1 cellular context compared by ENCODE assay signal in genomic region chr17:79831367-79832210, GRCh38.
TF ChIP-seq lines count a peak whose summit lies in the region.

No MANE protein-coding gene starts in this region.

TF ChIP-seq in HepG2, 621 proteins besides CTCF, POLR2A, EP300 and RAD21 (continued from another document and continues in another):
- TF ChIP-seq REST (IDR thresholded peaks at IDR 0.05; ENCODE audit: borderline replicate concordance in 1 of 2, low read depth in 1 of 2, low read length in 2 of 2) (0 out of 4 replicates have a peak, but pooled peaks of 1 of the 2 experiments have one; percentile 29), HDAC2 (CRISPR knock-in tag; IDR thresholded peaks at IDR 0.05) (peak; percentile 32; the same call in 1 of the 2 replicates), KAT7 (CRISPR knock-in tag; IDR thresholded peaks at IDR 0.05; ENCODE audit: borderline replicate concordance) (0 out of 2 replicates have a peak, but pooled peaks have one; percentile 6), ZBTB7B (CRISPR knock-in tag; IDR thresholded peaks at IDR 0.05) (peak; percentile 82), ZEB1 (IDR thresholded peaks at IDR 0.05; ENCODE audit: insufficient replicate concordance, low read depth) (no peak), RBM39 (IDR thresholded peaks at IDR 0.05; ENCODE audit: low read depth, low read length, poor library complexity, severe bottlenecking) (peak; percentile 39), THYN1 (CRISPR knock-in tag; IDR thresholded peaks at IDR 0.05; ENCODE audit: borderline replicate concordance, low read depth) (0 out of 2 replicates have a peak, but pooled peaks have one; percentile 55), CHD2 (IDR thresholded peaks at IDR 0.05; ENCODE audit: low read depth, low read length) (peak; percentile 76), ZSCAN25 (CRISPR knock-in tag; IDR thresholded peaks at IDR 0.05) (peak; percentile 55; the same call in 1 of the 2 replicates), ARNT2 (CRISPR knock-in tag; IDR thresholded peaks at IDR 0.05; ENCODE audit: low read depth) (peak; percentile 25; the same call in 1 of the 2 replicates), SNAPC2 (CRISPR knock-in tag; IDR thresholded peaks at IDR 0.05) (peak; percentile 43; the same call in 1 of the 2 replicates), PCBP1 (IDR thresholded peaks at IDR 0.05; ENCODE audit: borderline replicate concordance, low read depth, low read length) (peak; percentile 76; the same call in 1 of the 2 replicates), NFKBIZ (CRISPR knock-in tag; IDR thresholded peaks at IDR 0.05) (0 out of 2 replicates have a peak, but pooled peaks have one; percentile 31), SP2 (CRISPR knock-in tag; IDR thresholded peaks at IDR 0.05) (0 out of 2 replicates have a peak, but pooled peaks have one; percentile 52), ZNF713 (CRISPR knock-in tag; IDR thresholded peaks at IDR 0.05) (peak; percentile 2; the same call in 1 of the 2 replicates), PHF21A (CRISPR knock-in tag; IDR thresholded peaks at IDR 0.05) (0 out of 2 replicates have a peak, but pooled peaks have one; percentile 18), BCL6 (CRISPR knock-in tag; IDR thresholded peaks at IDR 0.05) (peak; percentile 38; the same call in 1 of the 2 replicates), SAP130 (CRISPR knock-in tag; IDR thresholded peaks at IDR 0.05; ENCODE audit: low read depth) (peak; percentile 57), HOXA5 (CRISPR knock-in tag; IDR thresholded peaks at IDR 0.05) (peak; percentile 40; the same call in 1 of the 2 replicates), SATB2 (CRISPR knock-in tag; IDR thresholded peaks at IDR 0.05) (no peak), ZNF496 (CRISPR knock-in tag; IDR thresholded peaks at IDR 0.05; ENCODE audit: insufficient replicate concordance) (no peak), ZNF563 (CRISPR knock-in tag; IDR thresholded peaks at IDR 0.05) (peak; percentile 38; the same call in 1 of the 2 replicates), DNMT3B (CRISPR knock-in tag; conservative IDR thresholded peaks at IDR 0.05) (no peak)
- TF ChIP-seq, protein P1, sequence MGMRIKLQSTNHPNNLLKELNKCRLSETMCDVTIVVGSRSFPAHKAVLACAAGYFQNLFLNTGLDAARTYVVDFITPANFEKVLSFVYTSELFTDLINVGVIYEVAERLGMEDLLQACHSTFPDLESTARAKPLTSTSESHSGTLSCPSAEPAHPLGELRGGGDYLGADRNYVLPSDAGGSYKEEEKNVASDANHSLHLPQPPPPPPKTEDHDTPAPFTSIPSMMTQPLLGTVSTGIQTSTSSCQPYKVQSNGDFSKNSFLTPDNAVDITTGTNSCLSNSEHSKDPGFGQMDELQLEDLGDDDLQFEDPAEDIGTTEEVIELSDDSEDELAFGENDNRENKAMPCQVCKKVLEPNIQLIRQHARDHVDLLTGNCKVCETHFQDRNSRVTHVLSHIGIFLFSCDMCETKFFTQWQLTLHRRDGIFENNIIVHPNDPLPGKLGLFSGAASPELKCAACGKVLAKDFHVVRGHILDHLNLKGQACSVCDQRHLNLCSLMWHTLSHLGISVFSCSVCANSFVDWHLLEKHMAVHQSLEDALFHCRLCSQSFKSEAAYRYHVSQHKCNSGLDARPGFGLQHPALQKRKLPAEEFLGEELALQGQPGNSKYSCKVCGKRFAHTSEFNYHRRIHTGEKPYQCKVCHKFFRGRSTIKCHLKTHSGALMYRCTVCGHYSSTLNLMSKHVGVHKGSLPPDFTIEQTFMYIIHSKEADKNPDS (CRISPR knock-in tag; IDR thresholded peaks at IDR 0.05): peak; percentile 75; the same call in 1 of the 2 replicates
- TF ChIP-seq, protein P2, sequence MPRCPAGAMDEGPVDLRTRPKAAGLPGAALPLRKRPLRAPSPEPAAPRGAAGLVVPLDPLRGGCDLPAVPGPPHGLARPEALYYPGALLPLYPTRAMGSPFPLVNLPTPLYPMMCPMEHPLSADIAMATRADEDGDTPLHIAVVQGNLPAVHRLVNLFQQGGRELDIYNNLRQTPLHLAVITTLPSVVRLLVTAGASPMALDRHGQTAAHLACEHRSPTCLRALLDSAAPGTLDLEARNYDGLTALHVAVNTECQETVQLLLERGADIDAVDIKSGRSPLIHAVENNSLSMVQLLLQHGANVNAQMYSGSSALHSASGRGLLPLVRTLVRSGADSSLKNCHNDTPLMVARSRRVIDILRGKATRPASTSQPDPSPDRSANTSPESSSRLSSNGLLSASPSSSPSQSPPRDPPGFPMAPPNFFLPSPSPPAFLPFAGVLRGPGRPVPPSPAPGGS (CRISPR knock-in tag; IDR thresholded peaks at IDR 0.05): peak; percentile 71; the same call in 1 of the 2 replicates
- TF ChIP-seq, protein P3, sequence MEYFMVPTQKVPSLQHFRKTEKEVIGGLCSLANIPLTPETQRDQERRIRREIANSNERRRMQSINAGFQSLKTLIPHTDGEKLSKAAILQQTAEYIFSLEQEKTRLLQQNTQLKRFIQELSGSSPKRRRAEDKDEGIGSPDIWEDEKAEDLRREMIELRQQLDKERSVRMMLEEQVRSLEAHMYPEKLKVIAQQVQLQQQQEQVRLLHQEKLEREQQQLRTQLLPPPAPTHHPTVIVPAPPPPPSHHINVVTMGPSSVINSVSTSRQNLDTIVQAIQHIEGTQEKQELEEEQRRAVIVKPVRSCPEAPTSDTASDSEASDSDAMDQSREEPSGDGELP (IDR thresholded peaks at IDR 0.05; ENCODE audit: borderline replicate concordance, low read depth): peak; percentile 65; the same call in 1 of the 2 replicates
- TF ChIP-seq, protein P4, sequence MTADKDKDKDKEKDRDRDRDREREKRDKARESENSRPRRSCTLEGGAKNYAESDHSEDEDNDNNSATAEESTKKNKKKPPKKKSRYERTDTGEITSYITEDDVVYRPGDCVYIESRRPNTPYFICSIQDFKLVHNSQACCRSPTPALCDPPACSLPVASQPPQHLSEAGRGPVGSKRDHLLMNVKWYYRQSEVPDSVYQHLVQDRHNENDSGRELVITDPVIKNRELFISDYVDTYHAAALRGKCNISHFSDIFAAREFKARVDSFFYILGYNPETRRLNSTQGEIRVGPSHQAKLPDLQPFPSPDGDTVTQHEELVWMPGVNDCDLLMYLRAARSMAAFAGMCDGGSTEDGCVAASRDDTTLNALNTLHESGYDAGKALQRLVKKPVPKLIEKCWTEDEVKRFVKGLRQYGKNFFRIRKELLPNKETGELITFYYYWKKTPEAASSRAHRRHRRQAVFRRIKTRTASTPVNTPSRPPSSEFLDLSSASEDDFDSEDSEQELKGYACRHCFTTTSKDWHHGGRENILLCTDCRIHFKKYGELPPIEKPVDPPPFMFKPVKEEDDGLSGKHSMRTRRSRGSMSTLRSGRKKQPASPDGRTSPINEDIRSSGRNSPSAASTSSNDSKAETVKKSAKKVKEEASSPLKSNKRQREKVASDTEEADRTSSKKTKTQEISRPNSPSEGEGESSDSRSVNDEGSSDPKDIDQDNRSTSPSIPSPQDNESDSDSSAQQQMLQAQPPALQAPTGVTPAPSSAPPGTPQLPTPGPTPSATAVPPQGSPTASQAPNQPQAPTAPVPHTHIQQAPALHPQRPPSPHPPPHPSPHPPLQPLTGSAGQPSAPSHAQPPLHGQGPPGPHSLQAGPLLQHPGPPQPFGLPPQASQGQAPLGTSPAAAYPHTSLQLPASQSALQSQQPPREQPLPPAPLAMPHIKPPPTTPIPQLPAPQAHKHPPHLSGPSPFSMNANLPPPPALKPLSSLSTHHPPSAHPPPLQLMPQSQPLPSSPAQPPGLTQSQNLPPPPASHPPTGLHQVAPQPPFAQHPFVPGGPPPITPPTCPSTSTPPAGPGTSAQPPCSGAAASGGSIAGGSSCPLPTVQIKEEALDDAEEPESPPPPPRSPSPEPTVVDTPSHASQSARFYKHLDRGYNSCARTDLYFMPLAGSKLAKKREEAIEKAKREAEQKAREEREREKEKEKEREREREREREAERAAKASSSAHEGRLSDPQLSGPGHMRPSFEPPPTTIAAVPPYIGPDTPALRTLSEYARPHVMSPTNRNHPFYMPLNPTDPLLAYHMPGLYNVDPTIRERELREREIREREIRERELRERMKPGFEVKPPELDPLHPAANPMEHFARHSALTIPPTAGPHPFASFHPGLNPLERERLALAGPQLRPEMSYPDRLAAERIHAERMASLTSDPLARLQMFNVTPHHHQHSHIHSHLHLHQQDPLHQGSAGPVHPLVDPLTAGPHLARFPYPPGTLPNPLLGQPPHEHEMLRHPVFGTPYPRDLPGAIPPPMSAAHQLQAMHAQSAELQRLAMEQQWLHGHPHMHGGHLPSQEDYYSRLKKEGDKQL (CRISPR knock-in tag; IDR thresholded peaks at IDR 0.05; ENCODE audit: low read depth): peak; percentile 49; the same call in 1 of the 2 replicates
- TF ChIP-seq, protein P5, sequence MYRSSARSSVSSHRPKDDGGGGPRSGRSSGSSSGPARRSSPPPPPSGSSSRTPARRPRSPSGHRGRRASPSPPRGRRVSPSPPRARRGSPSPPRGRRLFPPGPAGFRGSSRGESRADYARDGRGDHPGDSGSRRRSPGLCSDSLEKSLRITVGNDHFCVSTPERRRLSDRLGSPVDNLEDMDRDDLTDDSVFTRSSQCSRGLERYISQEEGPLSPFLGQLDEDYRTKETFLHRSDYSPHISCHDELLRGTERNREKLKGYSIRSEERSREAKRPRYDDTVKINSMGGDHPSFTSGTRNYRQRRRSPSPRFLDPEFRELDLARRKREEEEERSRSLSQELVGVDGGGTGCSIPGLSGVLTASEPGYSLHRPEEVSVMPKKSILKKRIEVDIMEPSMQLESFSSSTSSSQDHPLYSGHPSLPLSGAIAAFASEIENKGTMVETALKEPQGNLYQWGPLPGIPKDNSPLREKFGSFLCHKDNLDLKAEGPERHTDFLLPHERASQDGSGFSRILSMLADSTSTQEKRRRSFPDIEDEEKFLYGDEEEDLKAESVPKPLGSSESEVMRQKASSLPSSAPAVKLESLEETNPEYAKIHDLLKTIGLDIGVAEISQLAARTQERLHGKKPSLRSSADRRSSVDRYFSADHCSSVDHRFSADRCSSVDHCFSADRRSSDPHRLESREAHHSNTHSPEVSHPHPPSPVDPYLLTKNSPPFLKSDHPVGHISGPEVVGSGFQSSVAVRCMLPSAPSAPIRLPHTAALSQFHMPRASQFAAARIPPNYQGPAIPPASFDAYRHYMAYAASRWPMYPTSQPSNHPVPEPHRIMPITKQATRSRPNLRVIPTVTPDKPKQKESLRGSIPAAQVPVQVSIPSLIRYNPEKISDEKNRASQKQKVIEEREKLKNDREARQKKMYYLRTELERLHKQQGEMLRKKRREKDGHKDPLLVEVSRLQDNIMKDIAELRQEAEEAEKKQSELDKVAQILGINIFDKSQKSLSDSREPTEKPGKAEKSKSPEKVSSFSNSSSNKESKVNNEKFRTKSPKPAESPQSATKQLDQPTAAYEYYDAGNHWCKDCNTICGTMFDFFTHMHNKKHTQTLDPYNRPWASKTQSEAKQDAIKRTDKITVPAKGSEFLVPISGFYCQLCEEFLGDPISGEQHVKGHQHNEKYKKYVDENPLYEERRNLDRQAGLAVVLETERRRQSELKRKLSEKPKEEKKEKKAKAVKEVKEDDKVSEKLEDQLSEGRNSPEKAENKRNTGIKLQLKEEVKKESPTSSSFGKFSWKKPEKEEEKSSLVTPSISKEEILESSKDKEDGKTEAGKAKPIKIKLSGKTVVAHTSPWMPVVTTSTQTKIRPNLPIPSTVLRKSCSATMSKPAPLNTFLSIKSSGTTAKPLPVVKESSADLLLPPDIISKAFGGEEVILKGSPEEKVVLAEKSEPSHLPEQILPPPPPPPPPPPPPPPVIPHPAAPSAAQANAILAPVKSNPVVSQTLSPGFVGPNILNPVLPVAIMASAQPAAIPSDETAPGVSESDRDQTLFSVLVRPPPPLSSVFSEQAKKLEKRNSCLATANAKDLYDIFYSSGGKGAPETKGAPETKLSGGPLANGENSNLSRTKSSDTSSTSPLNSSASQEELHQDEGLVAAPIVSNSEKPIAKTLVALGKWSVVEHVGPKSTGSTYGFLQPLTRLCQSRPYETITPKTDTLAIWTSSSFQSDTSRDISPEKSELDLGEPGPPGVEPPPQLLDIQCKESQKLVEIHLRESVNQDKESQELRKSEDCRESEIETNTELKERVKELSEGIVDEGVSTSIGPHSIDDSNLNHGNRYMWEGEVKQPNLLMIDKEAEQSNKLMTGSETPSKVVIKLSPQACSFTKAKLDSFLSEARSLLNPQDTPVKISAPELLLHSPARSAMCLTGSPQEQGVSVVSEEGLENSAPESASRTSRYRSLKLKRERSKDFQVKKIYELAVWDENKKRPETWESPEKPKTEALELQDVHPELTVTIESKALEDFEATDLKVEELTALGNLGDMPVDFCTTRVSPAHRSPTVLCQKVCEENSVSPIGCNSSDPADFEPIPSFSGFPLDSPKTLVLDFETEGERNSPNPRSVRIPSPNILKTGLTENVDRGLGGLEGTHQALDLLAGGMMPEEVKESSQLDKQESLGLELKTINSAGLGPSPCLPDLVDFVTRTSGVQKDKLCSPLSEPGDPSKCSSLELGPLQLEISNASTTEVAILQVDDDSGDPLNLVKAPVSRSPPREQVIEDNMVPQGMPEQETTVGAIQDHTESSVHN (CRISPR knock-in tag; IDR thresholded peaks at IDR 0.05): 0 out of 2 replicates have a peak, but pooled peaks have one; percentile 25
- TF ChIP-seq, protein P6, sequence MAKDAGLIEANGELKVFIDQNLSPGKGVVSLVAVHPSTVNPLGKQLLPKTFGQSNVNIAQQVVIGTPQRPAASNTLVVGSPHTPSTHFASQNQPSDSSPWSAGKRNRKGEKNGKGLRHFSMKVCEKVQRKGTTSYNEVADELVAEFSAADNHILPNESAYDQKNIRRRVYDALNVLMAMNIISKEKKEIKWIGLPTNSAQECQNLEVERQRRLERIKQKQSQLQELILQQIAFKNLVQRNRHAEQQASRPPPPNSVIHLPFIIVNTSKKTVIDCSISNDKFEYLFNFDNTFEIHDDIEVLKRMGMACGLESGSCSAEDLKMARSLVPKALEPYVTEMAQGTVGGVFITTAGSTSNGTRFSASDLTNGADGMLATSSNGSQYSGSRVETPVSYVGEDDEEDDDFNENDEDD (CRISPR knock-in tag; IDR thresholded peaks at IDR 0.05; ENCODE audit: borderline replicate concordance): peak; percentile 72; the same call in 1 of the 2 replicates
